In genomic region chr10:72248477-72249151, GRCh38 we compare ENCODE assay signal across 1 cellular context.
TF ChIP-seq lines count a peak whose summit lies in the region.

No MANE protein-coding gene starts in this region.

TF ChIP-seq in HepG2, 621 proteins besides CTCF, POLR2A, EP300 and RAD21 (continued from another document and continues in another):
- TF ChIP-seq DNMT3B (CRISPR knock-in tag; conservative IDR thresholded peaks at IDR 0.05) (no peak), ELF4 (CRISPR knock-in tag; IDR thresholded peaks at IDR 0.05; ENCODE audit: borderline replicate concordance) (no peak), ETV6 (CRISPR knock-in tag; conservative IDR thresholded peaks at IDR 0.05) (no peak), CHD2 (IDR thresholded peaks at IDR 0.05; ENCODE audit: low read depth, low read length) (no peak), ATF1 (CRISPR knock-in tag; IDR thresholded peaks at IDR 0.05) (no peak), ZNF205 (CRISPR knock-in tag; IDR thresholded peaks at IDR 0.05) (no peak), LRRFIP1 (CRISPR knock-in tag; conservative IDR thresholded peaks at IDR 0.05) (no peak), PATZ1 (CRISPR knock-in tag; IDR thresholded peaks at IDR 0.05) (no peak), ERF (CRISPR knock-in tag; IDR thresholded peaks at IDR 0.05) (peak; percentile 84; the same call in 1 of the 2 replicates), POGZ (CRISPR knock-in tag; IDR thresholded peaks at IDR 0.05) (no peak), PRMT3 (CRISPR knock-in tag; IDR thresholded peaks at IDR 0.05; ENCODE audit: borderline replicate concordance, low read depth) (no peak), BRD4 (CRISPR knock-in tag; IDR thresholded peaks at IDR 0.05) (no peak; the same call in 1 of the 2 replicates), ZNF484 (CRISPR knock-in tag; IDR thresholded peaks at IDR 0.05; ENCODE audit: borderline replicate concordance, low read depth) (no peak), JARID2 (CRISPR knock-in tag; IDR thresholded peaks at IDR 0.05; ENCODE audit: insufficient replicate concordance) (no peak), AKAP8 (CRISPR knock-in tag; IDR thresholded peaks at IDR 0.05) (no peak), ZNF574 (CRISPR knock-in tag; IDR thresholded peaks at IDR 0.05) (peak; percentile 61; the same call in 1 of the 2 replicates), IRF2 (CRISPR knock-in tag; IDR thresholded peaks at IDR 0.05) (peak; percentile 63; the same call in 1 of the 2 replicates), TCF7L2 (IDR thresholded peaks at IDR 0.05; ENCODE audit: low read depth, low read length) (no peak), ZNF451 (CRISPR knock-in tag; IDR thresholded peaks at IDR 0.05) (0 out of 2 replicates have a peak, but pooled peaks have one; percentile 45), KLF6 (CRISPR knock-in tag; IDR thresholded peaks at IDR 0.05) (no peak), ZBTB14 (CRISPR knock-in tag; IDR thresholded peaks at IDR 0.05) (no peak), ZBTB21 (CRISPR knock-in tag; IDR thresholded peaks at IDR 0.05) (no peak; the same call in 1 of the 2 replicates), DRAP1 (CRISPR knock-in tag; IDR thresholded peaks at IDR 0.05) (peak; percentile 87), FOXC1 (CRISPR knock-in tag; IDR thresholded peaks at IDR 0.05; ENCODE audit: borderline replicate concordance) (peak; percentile 44; the same call in 1 of the 2 replicates), CEBPZ (IDR thresholded peaks at IDR 0.05; ENCODE audit: low read length) (no peak), MYNN (CRISPR knock-in tag; IDR thresholded peaks at IDR 0.05; ENCODE audit: low read depth) (no peak), NR2F2 (IDR thresholded peaks at IDR 0.05; ENCODE audit: borderline replicate concordance, low read depth) (peak; percentile 25; the same call in 1 of the 2 replicates)
- TF ChIP-seq, protein P1, sequence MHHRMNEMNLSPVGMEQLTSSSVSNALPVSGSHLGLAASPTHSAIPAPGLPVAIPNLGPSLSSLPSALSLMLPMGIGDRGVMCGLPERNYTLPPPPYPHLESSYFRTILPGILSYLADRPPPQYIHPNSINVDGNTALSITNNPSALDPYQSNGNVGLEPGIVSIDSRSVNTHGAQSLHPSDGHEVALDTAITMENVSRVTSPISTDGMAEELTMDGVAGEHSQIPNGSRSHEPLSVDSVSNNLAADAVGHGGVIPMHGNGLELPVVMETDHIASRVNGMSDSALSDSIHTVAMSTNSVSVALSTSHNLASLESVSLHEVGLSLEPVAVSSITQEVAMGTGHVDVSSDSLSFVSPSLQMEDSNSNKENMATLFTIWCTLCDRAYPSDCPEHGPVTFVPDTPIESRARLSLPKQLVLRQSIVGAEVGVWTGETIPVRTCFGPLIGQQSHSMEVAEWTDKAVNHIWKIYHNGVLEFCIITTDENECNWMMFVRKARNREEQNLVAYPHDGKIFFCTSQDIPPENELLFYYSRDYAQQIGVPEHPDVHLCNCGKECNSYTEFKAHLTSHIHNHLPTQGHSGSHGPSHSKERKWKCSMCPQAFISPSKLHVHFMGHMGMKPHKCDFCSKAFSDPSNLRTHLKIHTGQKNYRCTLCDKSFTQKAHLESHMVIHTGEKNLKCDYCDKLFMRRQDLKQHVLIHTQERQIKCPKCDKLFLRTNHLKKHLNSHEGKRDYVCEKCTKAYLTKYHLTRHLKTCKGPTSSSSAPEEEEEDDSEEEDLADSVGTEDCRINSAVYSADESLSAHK (CRISPR knock-in tag; IDR thresholded peaks at IDR 0.05; ENCODE audit: borderline replicate concordance) = no peak
- TF ChIP-seq, protein P2, sequence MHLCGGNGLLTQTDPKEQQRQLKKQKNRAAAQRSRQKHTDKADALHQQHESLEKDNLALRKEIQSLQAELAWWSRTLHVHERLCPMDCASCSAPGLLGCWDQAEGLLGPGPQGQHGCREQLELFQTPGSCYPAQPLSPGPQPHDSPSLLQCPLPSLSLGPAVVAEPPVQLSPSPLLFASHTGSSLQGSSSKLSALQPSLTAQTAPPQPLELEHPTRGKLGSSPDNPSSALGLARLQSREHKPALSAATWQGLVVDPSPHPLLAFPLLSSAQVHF (CRISPR knock-in tag; IDR thresholded peaks at IDR 0.05) = no peak
- TF ChIP-seq, protein P3, sequence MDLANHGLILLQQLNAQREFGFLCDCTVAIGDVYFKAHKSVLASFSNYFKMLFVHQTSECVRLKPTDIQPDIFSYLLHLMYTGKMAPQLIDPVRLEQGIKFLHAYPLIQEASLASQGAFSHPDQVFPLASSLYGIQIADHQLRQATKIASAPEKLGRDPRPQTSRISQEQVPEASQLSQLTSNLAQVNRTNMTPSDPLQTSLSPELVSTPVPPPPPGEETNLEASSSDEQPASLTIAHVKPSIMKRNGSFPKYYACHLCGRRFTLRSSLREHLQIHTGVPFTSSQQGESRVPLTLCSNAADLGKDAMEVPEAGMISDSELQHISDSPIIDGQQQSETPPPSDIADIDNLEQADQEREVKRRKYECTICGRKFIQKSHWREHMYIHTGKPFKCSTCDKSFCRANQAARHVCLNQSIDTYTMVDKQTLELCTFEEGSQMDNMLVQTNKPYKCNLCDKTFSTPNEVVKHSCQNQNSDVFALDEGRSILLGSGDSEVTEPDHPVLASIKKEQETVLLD (CRISPR knock-in tag; IDR thresholded peaks at IDR 0.05; ENCODE audit: low read depth) = no peak
- TF ChIP-seq, protein P4, sequence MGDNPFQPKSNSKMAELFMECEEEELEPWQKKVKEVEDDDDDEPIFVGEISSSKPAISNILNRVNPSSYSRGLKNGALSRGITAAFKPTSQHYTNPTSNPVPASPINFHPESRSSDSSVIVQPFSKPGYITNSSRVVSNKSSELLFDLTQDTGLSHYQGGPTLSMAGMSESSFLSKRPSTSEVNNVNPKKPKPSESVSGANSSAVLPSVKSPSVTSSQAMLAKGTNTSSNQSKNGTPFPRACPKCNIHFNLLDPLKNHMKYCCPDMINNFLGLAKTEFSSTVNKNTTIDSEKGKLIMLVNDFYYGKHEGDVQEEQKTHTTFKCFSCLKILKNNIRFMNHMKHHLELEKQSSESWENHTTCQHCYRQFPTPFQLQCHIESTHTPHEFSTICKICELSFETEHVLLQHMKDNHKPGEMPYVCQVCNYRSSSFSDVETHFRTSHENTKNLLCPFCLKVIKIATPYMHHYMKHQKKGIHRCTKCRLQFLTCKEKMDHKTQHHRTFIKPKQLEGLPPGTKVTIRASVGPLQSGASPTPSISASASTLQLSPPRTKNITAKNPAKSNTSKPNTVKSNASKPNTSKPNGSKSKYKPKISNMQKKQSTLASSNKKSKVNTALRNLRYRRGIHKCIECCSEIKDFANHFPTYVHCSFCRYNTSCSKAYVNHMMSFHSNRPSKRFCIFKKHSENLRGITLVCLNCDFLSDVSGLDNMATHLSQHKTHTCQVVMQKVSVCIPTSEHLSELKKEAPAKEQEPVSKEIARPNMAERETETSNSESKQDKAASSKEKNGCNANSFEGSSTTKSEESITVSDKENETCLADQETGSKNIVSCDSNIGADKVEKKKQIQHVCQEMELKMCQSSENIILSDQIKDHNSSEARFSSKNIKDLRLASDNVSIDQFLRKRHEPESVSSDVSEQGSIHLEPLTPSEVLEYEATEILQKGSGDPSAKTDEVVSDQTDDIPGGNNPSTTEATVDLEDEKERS (CRISPR knock-in tag; IDR thresholded peaks at IDR 0.05) = no peak
